ENCODE assay signal across 12 cellular contexts in the genomic region with DNA sequence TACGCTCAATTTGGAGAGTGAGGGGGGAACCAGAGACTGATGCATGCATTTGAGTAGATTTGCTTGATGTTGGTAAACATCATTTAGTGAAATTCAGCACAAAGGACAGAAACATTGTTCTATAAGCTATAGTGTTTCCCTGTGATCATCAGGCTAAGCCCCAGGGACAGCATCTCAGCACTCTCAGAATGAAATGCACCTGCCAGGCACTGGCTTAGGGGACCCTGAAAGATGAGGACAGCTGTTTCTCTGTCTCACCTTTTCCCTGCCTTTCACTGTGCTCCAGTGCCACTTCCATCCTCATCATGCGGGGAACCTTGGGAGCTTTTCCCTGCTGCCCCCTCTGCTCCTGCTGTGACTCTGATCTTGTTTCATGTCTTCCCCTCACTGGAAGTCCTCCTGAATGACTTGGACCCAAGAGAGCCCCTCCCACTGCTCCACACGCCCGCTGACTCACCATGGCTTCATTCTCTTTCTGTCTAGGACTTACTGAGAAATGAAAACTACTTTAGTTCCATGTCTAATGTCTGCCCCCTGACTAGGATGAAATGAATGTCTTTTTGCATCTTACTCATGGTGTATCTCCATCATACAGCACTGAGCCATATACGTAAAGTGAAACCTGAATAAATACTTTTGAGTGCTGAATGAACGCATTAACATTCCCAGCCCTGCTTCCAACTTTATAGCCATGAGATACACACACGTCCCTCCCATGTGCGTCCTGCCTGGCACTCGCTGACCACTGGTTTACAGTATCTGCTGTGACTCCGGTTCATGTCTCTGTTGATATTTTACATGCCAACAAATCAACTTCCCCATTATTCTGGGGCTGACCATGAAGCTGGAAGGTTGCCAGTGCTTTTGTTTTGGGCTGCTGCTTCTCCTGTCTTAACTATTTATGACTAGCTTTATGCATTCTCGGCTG.
DNase-seq lines count a peak whose midpoint lies in the region; ATAC-seq and TF ChIP-seq lines count a peak whose summit lies in the region.
"Had no signal": no experiment of that assay in that cellular context is flagged by ENCODE, and none has a peak within 500 bp of the region (broad histone marks: within the 10 kb centered on the region; RNA-seq: fewer than 3 reads in every experiment).

No MANE protein-coding gene starts in this region.

- no peaks in the 10 kb centered on the region for H3K4me1 Mint-ChIP-seq in naive thymus-derived CD4-positive, alpha-beta T cell
- H3K4me1 Mint-ChIP-seq: activated B cell treated with CpG ODN at 0.5 μM for 24 hours had no signal

- peaks cover 0 to 6% (median 0%) of the 10 kb centered on the region in 11 donors for H3K9me3 Mint-ChIP-seq in naive thymus-derived CD4-positive, alpha-beta T cell
- H3K9me3 Mint-ChIP-seq: activated B cell treated with CpG ODN at 0.5 μM for 24 hours had no signal

- H3K36me3 ChIP-seq in thoracic aorta = no peaks in the 10 kb centered on the region
- H3K36me3 ChIP-seq in naive thymus-derived CD4-positive, alpha-beta T cell (ENCODE audit: control insufficient read depth in 2 of 3, insufficient read depth in 3 of 3, low read length in 3 of 3) = no peaks in the 10 kb centered on the region
- H3K36me3 ChIP-seq: neutrophil had no signal

- peaks cover 0 to 9% (median 5%) of the 10 kb centered on the region in 5 donors for H3K27me3 Mint-ChIP-seq in naive thymus-derived CD4-positive, alpha-beta T cell
- H3K27me3 Mint-ChIP-seq: activated B cell treated with CpG ODN at 0.5 μM for 24 hours, type B pancreatic cell had no signal

- H3K27me3 ChIP-seq in thoracic aorta (replicated peaks; ENCODE audit: insufficient read depth) = no peaks in the 10 kb centered on the region
- no peaks in the 10 kb centered on the region for H3K27me3 ChIP-seq in naive thymus-derived CD4-positive, alpha-beta T cell (ENCODE audit: control insufficient read depth in 2 of 2, insufficient read depth in 2 of 2, low read length in 2 of 2)
- H3K27me3 ChIP-seq: neutrophil had no signal

- DNase-seq in NCI-H510A treated with DMSO at 0.1 percent for 48 hours (lab: John Stamatoyannopoulos, UW) (peak; percentile 66), NCI-H510A (lab: John Stamatoyannopoulos, UW) (no peak), NCI-H748 (lab: John Stamatoyannopoulos, UW; ENCODE audit: unreplicated experiment) (peak; percentile 91), epithelial cell of prostate (ENCODE audit: low read depth, low spot score) (peak; percentile 77), thoracic aorta (ENCODE audit: low spot score) (peak; percentile 40), cerebellar cortex (ENCODE audit: low spot score) (no peak)
- no peak for DNase-seq in naive thymus-derived CD4-positive, alpha-beta T cell
- DNase-seq: activated B cell treated with CpG ODN at 0.5 μM for 24 hours; activated naive CD4-positive, alpha-beta T cell treated with Interleukin-2 at 50 U/mL for 16 hours had no signal

- H3K4me3 ChIP-seq in thoracic aorta = peak overlapping the region; percentile 9
- no peak overlapping the region for H3K4me3 ChIP-seq in naive thymus-derived CD4-positive, alpha-beta T cell (ENCODE audit: low read length)

- no peak overlapping the region for H3K4me3 Mint-ChIP-seq in naive thymus-derived CD4-positive, alpha-beta T cell
- H3K4me3 Mint-ChIP-seq: activated B cell treated with CpG ODN at 0.5 μM for 24 hours, type B pancreatic cell had no signal

- no peaks in the 10 kb centered on the region for H3K9me3 ChIP-seq in thoracic aorta
- H3K9me3 ChIP-seq in naive thymus-derived CD4-positive, alpha-beta T cell (ENCODE audit: control insufficient read depth in 2 of 3, low read length in 3 of 3) = no peaks in the 10 kb centered on the region
- H3K9me3 ChIP-seq: neutrophil had no signal

- H3K36me3 Mint-ChIP-seq in naive thymus-derived CD4-positive, alpha-beta T cell = no peaks in the 10 kb centered on the region
- H3K36me3 Mint-ChIP-seq: type B pancreatic cell had no signal

- intact Hi-C loops in naive thymus-derived CD4-positive, alpha-beta T cell (cut with micrococcal nuclease) = no loop called here

- H3K27ac ChIP-seq in epithelial cell of prostate (peak overlapping the region; percentile 77), thoracic aorta (peak overlapping the region; percentile 71 to 94)
- no peak overlapping the region for H3K27ac ChIP-seq in naive thymus-derived CD4-positive, alpha-beta T cell (ENCODE audit: low read depth, low read length)
- H3K27ac ChIP-seq: neutrophil had no signal

- peaks cover 37 to 73% of the 10 kb centered on the region in 2 donors for H3K4me1 ChIP-seq in thoracic aorta (ENCODE audit: control insufficient read depth in 1 of 2, low read depth in 2 of 2)
- no peaks in the 10 kb centered on the region for H3K4me1 ChIP-seq in naive thymus-derived CD4-positive, alpha-beta T cell (ENCODE audit: control insufficient read depth in 2 of 2, insufficient read depth in 2 of 2, low read length in 2 of 2)

- CTCF ChIA-PET in naive thymus-derived CD4-positive, alpha-beta T cell (lab: Charles Lee) = no interaction called here

- no peak for TF ChIP-seq CTCF in thoracic aorta (IDR thresholded peaks at IDR 0.05)

- H3K27ac Mint-ChIP-seq in naive thymus-derived CD4-positive, alpha-beta T cell = no peak overlapping the region
- H3K27ac Mint-ChIP-seq: activated B cell treated with CpG ODN at 0.5 μM for 24 hours had no signal

- POLR2A ChIA-PET in naive thymus-derived CD4-positive, alpha-beta T cell (lab: Charles Lee) = no interaction called here

- ATAC-seq in thoracic aorta (ENCODE audit: insufficient number of reproducible peaks, low FRiP score, low read depth) (peak; percentile 10), HG03342 (IDR thresholded peaks at IDR 0.05; ENCODE audit: unreplicated experiment) (no peak)
- ATAC-seq in naive thymus-derived CD4-positive, alpha-beta T cell = no peak

Comparison
In these comparisons a context has a peak if more than half of its experiments do, and no peak if none do; other contexts are left out.
1. DNase-seq: peak in NCI-H510A treated with DMSO at 0.1 percent for 48 hours (single experiment), NCI-H748 (single experiment), epithelial cell of prostate (single experiment) and thoracic aorta (single experiment); none in NCI-H510A (single experiment), naive thymus-derived CD4-positive, alpha-beta T cell (0 of 9) and cerebellar cortex (single experiment).